In genomic region chr6:161273752-161274487, GRCh38 we compare ENCODE assay signal across 8 cellular contexts. TPM values are rescaled to one million over a fixed set of nuclear protein-coding genes. Genes with fewer than 3 reads are reported as not detected.
DNase-seq lines count a peak whose midpoint lies in the region; ATAC-seq and TF ChIP-seq lines count a peak whose summit lies in the region.

AGPAT4 (minus strand) TSS chr6:161274061; CDS start chr6:161232213, 41,848 bp downstream.

- intact Hi-C loops in heart left ventricle (cut with DNase I) = no loop called here
- intact Hi-C loops in upper lobe of right lung (cut with DNase I) = no loop called here

- H3F3A ChIP-seq in SU-DHL-6 (ENCODE audit: insufficient read depth) = no peaks in the 10 kb centered on the region

- H3K4me2 ChIP-seq in SU-DHL-6 (ENCODE audit: low read depth, low read length, poor library complexity, severe bottlenecking) = peak within 1 kb of the TSS; percentile 81
- peak within 1 kb of the TSS; percentile 80 for H3K4me2 ChIP-seq in trophoblast cell (ENCODE audit: low read length)

- H3K79me1 ChIP-seq in trophoblast cell (ENCODE audit: low read length) = peaks cover 6% of the 10 kb centered on the region

- peak in 1 of 2 donors; percentile 47 for TF ChIP-seq POLR2A in heart left ventricle (IDR thresholded peaks at IDR 0.05)

- 1 to 2% (median 1%) methylated on average over 16 to 21 of the region's 21 CpGs for WGBS in heart left ventricle, 4 donors
- WGBS in trophoblast cell (ENCODE audit: extremely low coverage, insufficient coverage, insufficient read length) = no CpG with 5 or more reads among the region's 21 CpGs

- no peak within 1 kb of the TSS for H3K23ac ChIP-seq in trophoblast cell (ENCODE audit: low read length)

- peak within 1 kb of the TSS; percentile 67 for H3K4me3 ChIP-seq in GM12865 (ENCODE audit: low read depth, low read length)
- H3K4me3 ChIP-seq in SU-DHL-6 (ENCODE audit: insufficient read depth, low read length, poor library complexity, severe bottlenecking) = peak within 1 kb of the TSS; percentile 61
- peak within 1 kb of the TSS; percentile 93 for H3K4me3 ChIP-seq in adipocyte (ENCODE audit: low read length)
- peak within 1 kb of the TSS; percentile 42 to 85 (median 66) for H3K4me3 ChIP-seq in heart left ventricle
- peak within 1 kb of the TSS; percentile 80 for H3K4me3 ChIP-seq in trophoblast cell (ENCODE audit: low read depth, low read length)
- peak within 1 kb of the TSS; percentile 65 for H3K4me3 ChIP-seq in upper lobe of right lung

- H3K4ac ChIP-seq in trophoblast cell (ENCODE audit: low read depth, low read length) = peak within 1 kb of the TSS; percentile 76

- peak within 1 kb of the TSS; percentile 61 for H4K91ac ChIP-seq in trophoblast cell (ENCODE audit: low read depth, low read length)

- H2BK5ac ChIP-seq in trophoblast cell (ENCODE audit: low read depth, low read length, poor library complexity) = peak within 1 kb of the TSS; percentile 39

- H4K8ac ChIP-seq in trophoblast cell (ENCODE audit: low read depth, low read length) = peak within 1 kb of the TSS; percentile 81

- H2AFZ ChIP-seq in SU-DHL-6 (ENCODE audit: low read depth, low read length, severe bottlenecking) (peak within 1 kb of the TSS; percentile 95), trophoblast cell (ENCODE audit: insufficient read depth, low read length, poor library complexity) (peak within 1 kb of the TSS; percentile 84)

- H3K27me3 ChIP-seq in SU-DHL-6 (ENCODE audit: low read length) = no peaks in the 10 kb centered on the region
- no peaks in the 10 kb centered on the region for H3K27me3 ChIP-seq in adipocyte (replicated peaks; ENCODE audit: control insufficient read depth, insufficient read depth, low read length)
- no peaks in the 10 kb centered on the region for H3K27me3 ChIP-seq in heart left ventricle
- no peaks in the 10 kb centered on the region for H3K27me3 ChIP-seq in trophoblast cell (ENCODE audit: insufficient read depth, low read length)
- no peaks in the 10 kb centered on the region for H3K27me3 ChIP-seq in upper lobe of right lung

- H3K9ac ChIP-seq in SU-DHL-6 (ENCODE audit: low read length) = peak within 1 kb of the TSS; percentile 43
- peak within 1 kb of the TSS; percentile 84 for H3K9ac ChIP-seq in adipocyte (ENCODE audit: low read length)
- peak within 1 kb of the TSS; percentile 67 for H3K9ac ChIP-seq in trophoblast cell (ENCODE audit: low read length)

- H3K27ac ChIP-seq in SU-DHL-6 (ENCODE audit: low read depth, low read length) = no peak within 1 kb of the TSS
- peak within 1 kb of the TSS in 11 of 12 donors; percentile 40 to 82 (median 58) for H3K27ac ChIP-seq in heart left ventricle
- peak within 1 kb of the TSS; percentile 40 for H3K27ac ChIP-seq in trophoblast cell (ENCODE audit: low read depth, low read length)
- peak within 1 kb of the TSS; percentile 79 for H3K27ac ChIP-seq in upper lobe of right lung

- H3K18ac ChIP-seq in trophoblast cell (ENCODE audit: low read length) = no peak within 1 kb of the TSS

- no peaks in the 10 kb centered on the region for H4K20me1 ChIP-seq in SU-DHL-6 (ENCODE audit: low read depth, low read length)

- TF ChIP-seq CTCF in GM12865 (IDR thresholded peaks at IDR 0.05; ENCODE audit: insufficient read depth, low read depth, low read length, missing control alignments) = no peak
- no peak for TF ChIP-seq CTCF in SU-DHL-6 (IDR thresholded peaks at IDR 0.05; ENCODE audit: insufficient read depth, low read length, poor library complexity, severe bottlenecking)
- no peak for TF ChIP-seq CTCF in heart left ventricle (IDR thresholded peaks at IDR 0.05)
- no peak for TF ChIP-seq CTCF in upper lobe of right lung (IDR thresholded peaks at IDR 0.05)

- DNase-seq in GM12865 (ENCODE audit: low read depth) (peak; percentile 93), NCI-H1105 (lab: John Stamatoyannopoulos, UW) (peak; percentile 98), adipocyte (ENCODE audit: low read depth) (peak; percentile 98), heart left ventricle (peak in 4 of 5 donors; percentile 46 to 75 (median 64)), trophoblast cell (peak; percentile 84 to 91), upper lobe of right lung (peak; percentile 72)

- no peak within 1 kb of the TSS for H2BK120ac ChIP-seq in trophoblast cell (ENCODE audit: insufficient read depth, low read length, poor library complexity)

- H3K9me3 ChIP-seq in SU-DHL-6 (ENCODE audit: insufficient read depth, low read length) = no peaks in the 10 kb centered on the region
- H3K9me3 ChIP-seq in adipocyte (ENCODE audit: control insufficient read depth, low read length) = no peaks in the 10 kb centered on the region
- H3K9me3 ChIP-seq in heart left ventricle = no peaks in the 10 kb centered on the region
- no peaks in the 10 kb centered on the region for H3K9me3 ChIP-seq in trophoblast cell (ENCODE audit: insufficient read depth, low read depth, low read length)
- no peaks in the 10 kb centered on the region for H3K9me3 ChIP-seq in upper lobe of right lung

- no peak within 1 kb of the TSS for H2BK12ac ChIP-seq in trophoblast cell (ENCODE audit: low read length)

- H3K4me1 ChIP-seq in adipocyte (ENCODE audit: control insufficient read depth, insufficient read depth, low read length) (peaks cover 15% of the 10 kb centered on the region), heart left ventricle (peaks cover 0 to 25% (median 6%) of the 10 kb centered on the region in 12 donors), trophoblast cell (ENCODE audit: control insufficient read depth in 1 of 2, insufficient read depth in 2 of 2, low read length in 2 of 2) (peaks cover 0 to 3% of the 10 kb centered on the region in 2 experiments), upper lobe of right lung (peaks cover 11% of the 10 kb centered on the region)

- H3K79me2 ChIP-seq in SU-DHL-6 (ENCODE audit: insufficient read depth, low read length) (no peaks in the 10 kb centered on the region), trophoblast cell (ENCODE audit: control insufficient read depth, insufficient read depth, low read length, poor library complexity) (no peaks in the 10 kb centered on the region)

- H4K12ac ChIP-seq in trophoblast cell (ENCODE audit: low read depth, low read length) = peak within 1 kb of the TSS; percentile 40

- peak within 1 kb of the TSS; percentile 68 for H3K14ac ChIP-seq in trophoblast cell (ENCODE audit: low read length)

- peak; percentile 99 for ATAC-seq in HG02610 (IDR thresholded peaks at IDR 0.05; ENCODE audit: unreplicated experiment)
- ATAC-seq in heart left ventricle = peak; percentile 91 to 100 (median 100)
- ATAC-seq in upper lobe of right lung = peak; percentile 99

- no peaks in the 10 kb centered on the region for H3K9me2 ChIP-seq in SU-DHL-6 (replicated peaks; ENCODE audit: insufficient read depth, low read length)

- no peak within 1 kb of the TSS for H2AK5ac ChIP-seq in trophoblast cell (ENCODE audit: low read length)

- H3K36me3 ChIP-seq in SU-DHL-6 (ENCODE audit: low read length) (no peaks in the 10 kb centered on the region), adipocyte (ENCODE audit: control insufficient read depth, insufficient read depth, low read length, severe bottlenecking) (no peaks in the 10 kb centered on the region), heart left ventricle (no peaks in the 10 kb centered on the region), trophoblast cell (ENCODE audit: control insufficient read depth in 1 of 2, insufficient read depth in 2 of 2, low read length in 2 of 2) (no peaks in the 10 kb centered on the region), upper lobe of right lung (no peaks in the 10 kb centered on the region)

RNA-seq across cellular contexts. Expression of gene AGPAT4, which starts in this region (rescaled TPM):
- 1 to 10 TPM in 8 of 9 donors, under 1 TPM in 1; 0.83 to 5.0 (median 1.9) TPM for total RNA-seq in heart left ventricle
- 1 to 10 TPM; 1.3 to 1.5 TPM for polyA plus RNA-seq in heart left ventricle
- 10.5 and 11.6 TPM in 2 replicates for polyA plus RNA-seq in trophoblast cell (2013)
- 16.6 TPM for total RNA-seq in upper lobe of right lung
